34 cellular contexts compared by ENCODE assay signal in genomic region chr2:196354186-196354585, GRCh38.
"Had no signal": no experiment of that assay in that cellular context is flagged by ENCODE, and none has a peak within 500 bp of the region (broad histone marks: within the 10 kb centered on the region; RNA-seq: fewer than 3 reads in every experiment).

No MANE protein-coding gene starts in this region.

- H3K4me3 ChIP-seq: adrenal gland, body of pancreas, breast epithelium had no signal

- H3K27me3 ChIP-seq: adrenal gland, body of pancreas, brain microvascular endothelial cell, breast epithelium had no signal

- ATAC-seq: activated CD8-positive, alpha-beta T cell treated with anti-CD3 and anti-CD28 coated beads for 36 hours; activated naive CD4-positive, alpha-beta T cell treated with anti-CD3 and anti-CD28 coated beads, Interleukin-2, amount 50 U/mL, for 72 hours; activated T-cell treated with anti-CD3 and anti-CD28 coated beads, Interleukin-2, amount 50 U/mL, for 4 hours; activated T-cell treated with anti-CD3 and anti-CD28 coated beads, Interleukin-2, amount 50 U/mL, for 72 hours; activated T-helper 17 cell treated with anti-CD3 and anti-CD28 coated beads, Interleukin-2, amount 50 U/mL, for 72 hours; body of pancreas had no signal

- FAIRE-seq: astrocyte, TTC549 had no signal

- DNase-seq: activated B cell treated with CpG ODN at 0.5 μM for 24 hours; activated CD4-positive, alpha-beta memory T cell treated with anti-CD3 and anti-CD28 coated beads for 36 hours; activated CD4-positive, alpha-beta T cell treated with anti-CD3 and anti-CD28 coated beads for 4 hours; activated CD4-positive, alpha-beta T cell treated with anti-CD3 and anti-CD28 coated beads, Interleukin-2, amount 10 ng/mL, durations not matched to agents 24 days and 14 days; activated CD4-positive, alpha-beta T cell treated with anti-CD3 and anti-CD28 coated beads, Interleukin-2, amount 50 U/mL, for 1 hour; activated CD4-positive, alpha-beta T cell treated with anti-CD3 and anti-CD28 coated beads, Interleukin-2, amount 50 U/mL, for 4 hours; activated CD4-positive, CD25-positive, alpha-beta regulatory T cell treated with anti-CD3 and anti-CD28 coated beads, Interleukin-2, amount 50 U/mL, for 72 hours; activated CD8-positive, alpha-beta memory T cell treated with anti-CD3 and anti-CD28 coated beads, Interleukin-2, amount 50 U/mL, for 4 hours; activated CD8-positive, alpha-beta T cell treated with anti-CD3 and anti-CD28 coated beads for 36 hours; activated effector memory CD4-positive, alpha-beta T cell treated with anti-CD3 and anti-CD28 coated beads, Interleukin-2, amount 50 U/mL, for 16 hours; activated gamma-delta T cell treated with Interleukin-2 at 50 U/mL for 16 hours; activated naive CD4-positive, alpha-beta T cell; activated naive CD4-positive, alpha-beta T cell treated with anti-CD3 and anti-CD28 coated beads for 36 hours; activated naive CD4-positive, alpha-beta T cell treated with anti-CD3 and anti-CD28 coated beads, Interleukin-2, amount 50 U/mL, for 16 hours; activated naive CD8-positive, alpha-beta T cell treated with anti-CD3 and anti-CD28 coated beads for 36 hours; activated T-cell treated with anti-CD3 and anti-CD28 coated beads for 4 hours; activated T-cell treated with anti-CD3 and anti-CD28 coated beads, Interleukin-2, amount 50 U/mL, for 1 hour; activated T-cell treated with anti-CD3 and anti-CD28 coated beads, Interleukin-2, amount 50 U/mL, for 4 hours; activated T-cell treated with anti-CD3 and anti-CD28 coated beads, Interleukin-2, amount 50 U/mL, for 72 hours; adrenal gland; amniotic stem cell; aorta; body of pancreas; brain microvascular endothelial cell; central memory CD4-positive, alpha-beta T cell; T-helper 1 cell; T-helper 2 cell; T-helper 9 cell had no signal

- H3K27ac ChIP-seq: adrenal gland, body of pancreas, brain microvascular endothelial cell, breast epithelium, VCaP had no signal

- H3K9me3 ChIP-seq: adrenal gland, body of pancreas had no signal

- H3K36me3 ChIP-seq: adrenal gland, brain microvascular endothelial cell, breast epithelium had no signal

- H3K4me1 ChIP-seq: adrenal gland, body of pancreas, breast epithelium had no signal
